In genomic region chr3:9942934-9943690, GRCh38 we compare ENCODE assay signal across 1 cellular context.
TF ChIP-seq lines count a peak whose summit lies in the region.

No MANE protein-coding gene starts in this region.

TF ChIP-seq in GM12878, 131 proteins besides CTCF, POLR2A, EP300 and RAD21:
- TF ChIP-seq GABPA (IDR thresholded peaks at IDR 0.05; ENCODE audit: low read depth) (no peak), PRDM15 (CRISPR knock-in tag; IDR thresholded peaks at IDR 0.05) (no peak), E2F4 (IDR thresholded peaks at IDR 0.05; ENCODE audit: low read depth, low read length) (no peak), CBX3 (IDR thresholded peaks at IDR 0.05; ENCODE audit: borderline replicate concordance, low read depth) (no peak), ZNF24 (IDR thresholded peaks at IDR 0.05) (no peak), MTA2 (IDR thresholded peaks at IDR 0.05; ENCODE audit: low read depth) (no peak), BCL11A (IDR thresholded peaks at IDR 0.05; ENCODE audit: low read depth, low read length) (no peak), FOS (IDR thresholded peaks at IDR 0.05; ENCODE audit: borderline replicate concordance, extremely low read depth, insufficient read length) (no peak), ZNF592 (IDR thresholded peaks at IDR 0.05) (no peak), IKZF2 (IDR thresholded peaks at IDR 0.05) (no peak), KAT2A (conservative IDR thresholded peaks at IDR 0.05; ENCODE audit: control insufficient read depth, low read depth, low read length) (no peak), MEF2B (IDR thresholded peaks at IDR 0.05; ENCODE audit: partially characterized antibody, poor library complexity, severe bottlenecking) (no peak), CREM (IDR thresholded peaks at IDR 0.05; ENCODE audit: low read depth) (no peak), USF1 (IDR thresholded peaks at IDR 0.05; ENCODE audit: borderline replicate concordance, extremely low read length, insufficient read depth, low read depth, low read length) (no peak), ZNF384 (IDR thresholded peaks at IDR 0.05; ENCODE audit: borderline replicate concordance, low read depth, low read length) (no peak), MEF2A (IDR thresholded peaks at IDR 0.05; ENCODE audit: insufficient read depth, low read depth, low read length) (no peak), SMAD5 (IDR thresholded peaks at IDR 0.05; ENCODE audit: low read depth) (no peak), MYB (IDR thresholded peaks at IDR 0.05; ENCODE audit: borderline replicate concordance, low read depth, low read length) (no peak), ZBED1 (IDR thresholded peaks at IDR 0.05; ENCODE audit: borderline replicate concordance) (no peak)
TF ChIP-seq in GM12878: peak in this region for 0.
